ENCODE assay signal across 22 cellular contexts in the genomic region with DNA sequence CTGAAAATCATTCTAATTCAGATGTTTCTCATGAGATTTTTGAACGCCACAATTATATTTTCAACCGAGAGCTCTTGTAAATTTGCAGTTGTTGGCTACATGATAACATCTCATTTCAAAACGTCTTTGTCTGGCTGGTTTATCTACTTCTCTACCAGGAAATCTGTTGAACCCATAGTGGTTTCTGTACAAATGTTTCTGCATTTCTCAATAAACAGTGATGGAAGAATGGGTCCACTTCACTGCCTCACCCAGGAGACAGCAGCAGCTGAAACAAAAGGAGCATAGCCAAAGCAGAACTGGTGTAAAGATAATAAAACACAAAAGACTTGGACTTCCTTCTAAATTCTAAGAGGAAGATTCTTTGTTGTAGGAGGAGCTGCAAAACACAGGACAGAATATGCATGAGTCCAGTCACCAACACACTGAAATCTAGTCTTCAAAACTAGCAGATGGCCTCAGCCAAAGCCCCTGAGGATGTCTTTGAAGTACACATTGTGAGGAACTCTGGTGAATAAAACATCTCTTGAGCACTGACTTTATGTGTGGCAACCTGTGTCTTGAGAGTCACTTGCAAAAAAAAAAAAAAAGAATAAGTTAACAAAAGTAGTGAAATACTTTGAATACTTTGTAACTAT.
DNase-seq lines count a peak whose midpoint lies in the region; ATAC-seq and TF ChIP-seq lines count a peak whose summit lies in the region.
"Had no signal": no experiment of that assay in that cellular context is flagged by ENCODE, and none has a peak within 500 bp of the region (broad histone marks: within the 10 kb centered on the region; RNA-seq: fewer than 3 reads in every experiment).

No MANE protein-coding gene starts in this region.

- no peak overlapping the region for H2AK5ac ChIP-seq in trophoblast cell (ENCODE audit: low read length)

- no peaks in the 10 kb centered on the region for H3K4me1 Mint-ChIP-seq in endodermal cell
- H3K4me1 Mint-ChIP-seq: CD4-positive, alpha-beta memory T cell had no signal

- H3K4me1 ChIP-seq in endodermal cell (ENCODE audit: control insufficient read depth, insufficient read depth, low read length) (no peaks in the 10 kb centered on the region), trophoblast cell (ENCODE audit: control insufficient read depth in 1 of 2, insufficient read depth in 2 of 2, low read length in 2 of 2) (no peaks in the 10 kb centered on the region), SJCRH30 (no peaks in the 10 kb centered on the region)
- H3K4me1 ChIP-seq: A549, Peyer's patch had no signal

- no peak overlapping the region for H4K91ac ChIP-seq in trophoblast cell (ENCODE audit: low read depth, low read length)

- H2BK5ac ChIP-seq in trophoblast cell (ENCODE audit: low read depth, low read length, poor library complexity): no peak overlapping the region

- no peak overlapping the region for H2BK12ac ChIP-seq in trophoblast cell (ENCODE audit: low read length)

- H3K4me3 ChIP-seq in Jurkat, Clone E6-1 (ENCODE audit: low read length): peak overlapping the region; percentile 19
- H3K4me3 ChIP-seq in endodermal cell (ENCODE audit: low read length) (no peak overlapping the region), trophoblast cell (ENCODE audit: low read depth, low read length) (no peak overlapping the region), SJCRH30 (no peak overlapping the region)
- H3K4me3 ChIP-seq: A549; BLaER1 treated with 17β-estradiol and CSF1 and Interleukin-3, amounts not matched to agents 10 nM and 100 nM; GM12878; Peyer's patch; SK-N-MC had no signal

- H3K36me3 ChIP-seq in endodermal cell (ENCODE audit: control insufficient read depth, insufficient read depth, low read length) (no peaks in the 10 kb centered on the region), trophoblast cell (ENCODE audit: control insufficient read depth in 1 of 2, insufficient read depth in 2 of 2, low read length in 2 of 2) (no peaks in the 10 kb centered on the region), SJCRH30 (no peaks in the 10 kb centered on the region)
- H3K36me3 ChIP-seq: BLaER1 treated with 17β-estradiol and CSF1 and Interleukin-3, amounts not matched to agents 10 nM and 100 nM; Peyer's patch had no signal

- peak; percentile 81 for DNase-seq in Jurkat, Clone E6-1 (ENCODE audit: low read depth, low spot score)
- DNase-seq in NCI-H69 (lab: John Stamatoyannopoulos, UW): peak; percentile 10
- no peak for DNase-seq in endodermal cell
- DNase-seq in trophoblast cell: peak; percentile 26 to 68
- no peak for DNase-seq in DMS114 treated with DMSO at 0.1 percent for 48 hours (lab: John Stamatoyannopoulos, UW; ENCODE audit: unreplicated experiment)
- DNase-seq in SJCRH30: no peak
- DNase-seq: AML-193; CD4-positive, alpha-beta memory T cell; COR-L47; IMR-90; NCI-H1694 treated with DMSO at 0.1 percent for 48 hours; NCI-H2081; NCI-H2227 treated with DMSO at 0.1 percent for 48 hours; NCI-H526 treated with DMSO at 0.1 percent for 48 hours; Peyer's patch; SHP77 treated with DMSO at 0.1 percent for 48 hours had no signal

- peak overlapping the region; percentile 75 for H3K27ac ChIP-seq in endodermal cell (ENCODE audit: low read depth, low read length)
- H3K27ac ChIP-seq in trophoblast cell (ENCODE audit: low read depth, low read length): no peak overlapping the region
- H3K27ac ChIP-seq in SJCRH30: no peak overlapping the region
- H3K27ac ChIP-seq: A549; BLaER1 treated with 17β-estradiol and CSF1 and Interleukin-3, amounts not matched to agents 10 nM and 100 nM; Peyer's patch; SK-N-MC had no signal

- H4K12ac ChIP-seq in trophoblast cell (ENCODE audit: low read depth, low read length): no peak overlapping the region

- H3K27me3 ChIP-seq in endodermal cell (ENCODE audit: control insufficient read depth, insufficient read depth, low read length, poor library complexity, severe bottlenecking) (no peaks in the 10 kb centered on the region), trophoblast cell (ENCODE audit: insufficient read depth, low read length) (no peaks in the 10 kb centered on the region), SJCRH30 (no peaks in the 10 kb centered on the region)
- H3K27me3 ChIP-seq: BLaER1 treated with 17β-estradiol and CSF1 and Interleukin-3, amounts not matched to agents 10 nM and 100 nM; Peyer's patch had no signal

- no peak overlapping the region for H3K4me3 Mint-ChIP-seq in endodermal cell
- H3K4me3 Mint-ChIP-seq: CD4-positive, alpha-beta memory T cell had no signal

- H3K36me3 Mint-ChIP-seq in endodermal cell (ENCODE audit: low read depth): no peaks in the 10 kb centered on the region
- H3K36me3 Mint-ChIP-seq: CD4-positive, alpha-beta memory T cell had no signal

- no peak overlapping the region for H3K14ac ChIP-seq in trophoblast cell (ENCODE audit: low read length)

- H2AFZ ChIP-seq in trophoblast cell (ENCODE audit: insufficient read depth, low read length, poor library complexity): no peak overlapping the region

- WGBS in endodermal cell (ENCODE audit: insufficient coverage in 1 of 2, insufficient read length in 1 of 2), 2 experiments: 85 to 92% methylated on average over 3 of the region's 3 CpGs
- WGBS in trophoblast cell (ENCODE audit: extremely low coverage, insufficient coverage, insufficient read length): no CpG with 5 or more reads among the region's 3 CpGs

- no peak overlapping the region for H3K4ac ChIP-seq in trophoblast cell (ENCODE audit: low read depth, low read length)

- H3K4me2 ChIP-seq in trophoblast cell (ENCODE audit: low read length): no peak overlapping the region
- H3K4me2 ChIP-seq: A549; BLaER1 treated with 17β-estradiol and CSF1 and Interleukin-3, amounts not matched to agents 10 nM and 100 nM had no signal

- ATAC-seq in activated CD4-positive, CD25-positive, alpha-beta regulatory T cell treated with anti-CD3 and anti-CD28 coated beads, Interleukin-2, amount 50 U/mL, for 24 hours: no peak
- ATAC-seq: A549, GM12878, HCT116 had no signal

- H3K27ac Mint-ChIP-seq in endodermal cell: no peak overlapping the region
- H3K27ac Mint-ChIP-seq: CD4-positive, alpha-beta memory T cell had no signal

- no peak for TF ChIP-seq CTCF in endodermal cell (conservative IDR thresholded peaks at IDR 0.05)

- no peaks in the 10 kb centered on the region for H3K27me3 Mint-ChIP-seq in endodermal cell (ENCODE audit: insufficient read depth)

- no peaks in the 10 kb centered on the region for H3K79me2 ChIP-seq in trophoblast cell (ENCODE audit: control insufficient read depth, insufficient read depth, low read length, poor library complexity)

- H2BK120ac ChIP-seq in trophoblast cell (ENCODE audit: insufficient read depth, low read length, poor library complexity): no peak overlapping the region

- no peaks in the 10 kb centered on the region for H3K79me1 ChIP-seq in trophoblast cell (ENCODE audit: low read length)

- no peaks in the 10 kb centered on the region for H3K9me3 Mint-ChIP-seq in endodermal cell

- no peak overlapping the region for H3K23ac ChIP-seq in trophoblast cell (ENCODE audit: low read length)

- no peak overlapping the region for H4K8ac ChIP-seq in trophoblast cell (ENCODE audit: low read depth, low read length)

- H3K18ac ChIP-seq in trophoblast cell (ENCODE audit: low read length): no peak overlapping the region

- H3K9me3 ChIP-seq in endodermal cell (ENCODE audit: control insufficient read depth, low read length) (no peaks in the 10 kb centered on the region), trophoblast cell (ENCODE audit: insufficient read depth, low read depth, low read length) (no peaks in the 10 kb centered on the region), SJCRH30 (replicated peaks) (no peaks in the 10 kb centered on the region)
- H3K9me3 ChIP-seq: A549, Peyer's patch had no signal

- H3K9ac ChIP-seq in endodermal cell (ENCODE audit: extremely low read depth, low read length, poor library complexity, severe bottlenecking) (no peak overlapping the region), trophoblast cell (ENCODE audit: low read length) (no peak overlapping the region)
- H3K9ac ChIP-seq: BLaER1 treated with 17β-estradiol and CSF1 and Interleukin-3, amounts not matched to agents 10 nM and 100 nM had no signal

Comparison
In these comparisons a context has a peak if more than half of its experiments do, and no peak if none do; other contexts are left out.
1. DNase-seq: peak in Jurkat, Clone E6-1 (single experiment), NCI-H69 (single experiment) and trophoblast cell (2 of 2); none in endodermal cell (single experiment), DMS114 treated with DMSO at 0.1 percent for 48 hours (single experiment) and SJCRH30 (0 of 2).